In the genomic region with DNA sequence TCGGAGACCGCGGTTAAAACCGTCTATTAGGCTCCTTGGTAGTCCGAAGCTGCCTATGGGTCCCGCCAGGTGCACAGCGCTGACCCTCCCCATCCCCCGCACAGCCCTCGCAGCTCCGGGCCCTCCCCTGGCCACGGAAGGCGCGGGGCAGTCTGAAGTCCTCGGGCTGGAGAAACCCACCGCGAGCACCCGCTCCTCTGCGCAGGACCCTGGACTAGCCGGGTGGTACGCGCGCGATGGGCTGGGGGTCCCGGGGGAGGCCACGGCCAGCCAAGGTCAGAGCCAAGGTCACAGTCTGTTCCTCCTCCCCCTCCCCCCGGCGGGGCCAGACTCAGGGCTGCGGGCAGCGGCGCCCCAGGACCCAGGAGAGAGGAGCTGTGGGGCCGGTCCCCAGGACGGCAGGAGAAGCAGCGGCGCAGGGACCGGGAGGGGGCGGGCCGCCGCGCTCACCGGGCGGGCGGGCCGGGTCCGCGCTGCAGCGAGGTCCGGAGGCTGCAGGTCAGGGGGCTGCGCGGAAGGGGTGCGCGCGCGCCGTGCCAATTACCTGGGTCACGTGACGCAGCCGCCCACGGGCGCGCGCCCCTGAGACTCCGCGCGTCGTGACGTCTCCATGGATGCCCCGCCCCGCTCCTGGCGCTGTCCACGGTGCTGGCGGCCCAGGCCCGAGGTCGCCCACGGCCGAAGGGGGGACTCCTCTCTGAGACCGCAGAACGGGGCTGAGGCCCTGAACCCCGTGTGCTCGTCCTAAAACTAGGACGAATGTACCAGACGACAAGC, we compare ENCODE assay signal across 1 cellular context.
TF ChIP-seq lines count a peak whose summit lies in the region.

A gene (minus strand): TSS at position 535 of the 777 bp plus-strand sequence. CDS start 3,731 bp downstream, outside the sequence.

TF ChIP-seq in WTC11, 78 proteins besides CTCF, POLR2A, EP300 and RAD21 (continued from another document and continues in another):
- TF ChIP-seq, protein P1, sequence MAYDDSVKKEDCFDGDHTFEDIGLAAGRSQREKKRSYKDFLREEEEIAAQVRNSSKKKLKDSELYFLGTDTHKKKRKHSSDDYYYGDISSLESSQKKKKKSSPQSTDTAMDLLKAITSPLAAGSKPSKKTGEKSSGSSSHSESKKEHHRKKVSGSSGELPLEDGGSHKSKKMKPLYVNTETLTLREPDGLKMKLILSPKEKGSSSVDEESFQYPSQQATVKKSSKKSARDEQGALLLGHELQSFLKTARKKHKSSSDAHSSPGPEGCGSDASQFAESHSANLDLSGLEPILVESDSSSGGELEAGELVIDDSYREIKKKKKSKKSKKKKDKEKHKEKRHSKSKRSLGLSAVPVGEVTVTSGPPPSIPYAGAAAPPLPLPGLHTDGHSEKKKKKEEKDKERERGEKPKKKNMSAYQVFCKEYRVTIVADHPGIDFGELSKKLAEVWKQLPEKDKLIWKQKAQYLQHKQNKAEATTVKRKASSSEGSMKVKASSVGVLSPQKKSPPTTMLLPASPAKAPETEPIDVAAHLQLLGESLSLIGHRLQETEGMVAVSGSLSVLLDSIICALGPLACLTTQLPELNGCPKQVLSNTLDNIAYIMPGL (CRISPR knock-in tag; IDR thresholded peaks at IDR 0.05) = peak; percentile 53; the same call in 1 of the 2 replicates
- peak; percentile 80; the same call in 1 of the 2 replicates for TF ChIP-seq CREM (CRISPR knock-in tag; IDR thresholded peaks at IDR 0.05)
- TF ChIP-seq, protein P2, sequence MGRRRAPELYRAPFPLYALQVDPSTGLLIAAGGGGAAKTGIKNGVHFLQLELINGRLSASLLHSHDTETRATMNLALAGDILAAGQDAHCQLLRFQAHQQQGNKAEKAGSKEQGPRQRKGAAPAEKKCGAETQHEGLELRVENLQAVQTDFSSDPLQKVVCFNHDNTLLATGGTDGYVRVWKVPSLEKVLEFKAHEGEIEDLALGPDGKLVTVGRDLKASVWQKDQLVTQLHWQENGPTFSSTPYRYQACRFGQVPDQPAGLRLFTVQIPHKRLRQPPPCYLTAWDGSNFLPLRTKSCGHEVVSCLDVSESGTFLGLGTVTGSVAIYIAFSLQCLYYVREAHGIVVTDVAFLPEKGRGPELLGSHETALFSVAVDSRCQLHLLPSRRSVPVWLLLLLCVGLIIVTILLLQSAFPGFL (CRISPR knock-in tag; IDR thresholded peaks at IDR 0.05; ENCODE audit: borderline replicate concordance) = 0 out of 2 replicates have a peak, but pooled peaks have one; percentile 81
- peak; percentile 50 for TF ChIP-seq NR2C2 (CRISPR knock-in tag; IDR thresholded peaks at IDR 0.05)
- TF ChIP-seq TP53 (CRISPR knock-in tag; IDR thresholded peaks at IDR 0.05) = peak; percentile 94; the same call in 1 of the 2 replicates
- TF ChIP-seq ZNF219 (CRISPR knock-in tag; IDR thresholded peaks at IDR 0.05; ENCODE audit: borderline replicate concordance) = peak; percentile 94; the same call in 1 of the 2 replicates
- no peak; the same call in 1 of the 2 replicates for TF ChIP-seq ZNF138 (CRISPR knock-in tag; conservative IDR thresholded peaks at IDR 0.05)
- TF ChIP-seq ELF4 (CRISPR knock-in tag; IDR thresholded peaks at IDR 0.05; ENCODE audit: low read depth) = peak; percentile 38; the same call in 1 of the 2 replicates
- peak; percentile 86; the same call in 1 of the 2 replicates for TF ChIP-seq ZBTB21 (CRISPR knock-in tag; IDR thresholded peaks at IDR 0.05; ENCODE audit: borderline replicate concordance)
- TF ChIP-seq, protein P3, sequence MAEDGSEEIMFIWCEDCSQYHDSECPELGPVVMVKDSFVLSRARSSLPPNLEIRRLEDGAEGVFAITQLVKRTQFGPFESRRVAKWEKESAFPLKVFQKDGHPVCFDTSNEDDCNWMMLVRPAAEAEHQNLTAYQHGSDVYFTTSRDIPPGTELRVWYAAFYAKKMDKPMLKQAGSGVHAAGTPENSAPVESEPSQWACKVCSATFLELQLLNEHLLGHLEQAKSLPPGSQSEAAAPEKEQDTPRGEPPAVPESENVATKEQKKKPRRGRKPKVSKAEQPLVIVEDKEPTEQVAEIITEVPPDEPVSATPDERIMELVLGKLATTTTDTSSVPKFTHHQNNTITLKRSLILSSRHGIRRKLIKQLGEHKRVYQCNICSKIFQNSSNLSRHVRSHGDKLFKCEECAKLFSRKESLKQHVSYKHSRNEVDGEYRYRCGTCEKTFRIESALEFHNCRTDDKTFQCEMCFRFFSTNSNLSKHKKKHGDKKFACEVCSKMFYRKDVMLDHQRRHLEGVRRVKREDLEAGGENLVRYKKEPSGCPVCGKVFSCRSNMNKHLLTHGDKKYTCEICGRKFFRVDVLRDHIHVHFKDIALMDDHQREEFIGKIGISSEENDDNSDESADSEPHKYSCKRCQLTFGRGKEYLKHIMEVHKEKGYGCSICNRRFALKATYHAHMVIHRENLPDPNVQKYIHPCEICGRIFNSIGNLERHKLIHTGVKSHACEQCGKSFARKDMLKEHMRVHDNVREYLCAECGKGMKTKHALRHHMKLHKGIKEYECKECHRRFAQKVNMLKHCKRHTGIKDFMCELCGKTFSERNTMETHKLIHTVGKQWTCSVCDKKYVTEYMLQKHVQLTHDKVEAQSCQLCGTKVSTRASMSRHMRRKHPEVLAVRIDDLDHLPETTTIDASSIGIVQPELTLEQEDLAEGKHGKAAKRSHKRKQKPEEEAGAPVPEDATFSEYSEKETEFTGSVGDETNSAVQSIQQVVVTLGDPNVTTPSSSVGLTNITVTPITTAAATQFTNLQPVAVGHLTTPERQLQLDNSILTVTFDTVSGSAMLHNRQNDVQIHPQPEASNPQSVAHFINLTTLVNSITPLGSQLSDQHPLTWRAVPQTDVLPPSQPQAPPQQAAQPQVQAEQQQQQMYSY (CRISPR knock-in tag; IDR thresholded peaks at IDR 0.05) = peak; percentile 48; the same call in 1 of the 2 replicates
- peak; percentile 92 for TF ChIP-seq SP1 (CRISPR knock-in tag; conservative IDR thresholded peaks at IDR 0.05)
- no peak for TF ChIP-seq IRF2 (CRISPR knock-in tag; IDR thresholded peaks at IDR 0.05; ENCODE audit: borderline replicate concordance, low read depth)
- TF ChIP-seq, protein P4, sequence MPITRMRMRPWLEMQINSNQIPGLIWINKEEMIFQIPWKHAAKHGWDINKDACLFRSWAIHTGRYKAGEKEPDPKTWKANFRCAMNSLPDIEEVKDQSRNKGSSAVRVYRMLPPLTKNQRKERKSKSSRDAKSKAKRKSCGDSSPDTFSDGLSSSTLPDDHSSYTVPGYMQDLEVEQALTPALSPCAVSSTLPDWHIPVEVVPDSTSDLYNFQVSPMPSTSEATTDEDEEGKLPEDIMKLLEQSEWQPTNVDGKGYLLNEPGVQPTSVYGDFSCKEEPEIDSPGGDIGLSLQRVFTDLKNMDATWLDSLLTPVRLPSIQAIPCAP (CRISPR knock-in tag; IDR thresholded peaks at IDR 0.05) = peak; percentile 93
- TF ChIP-seq ZNF232 (CRISPR knock-in tag; IDR thresholded peaks at IDR 0.05) = peak; percentile 99
- no peak for TF ChIP-seq ZNF317 (CRISPR knock-in tag; IDR thresholded peaks at IDR 0.05; ENCODE audit: borderline replicate concordance, low read depth)
- TF ChIP-seq, protein P5, sequence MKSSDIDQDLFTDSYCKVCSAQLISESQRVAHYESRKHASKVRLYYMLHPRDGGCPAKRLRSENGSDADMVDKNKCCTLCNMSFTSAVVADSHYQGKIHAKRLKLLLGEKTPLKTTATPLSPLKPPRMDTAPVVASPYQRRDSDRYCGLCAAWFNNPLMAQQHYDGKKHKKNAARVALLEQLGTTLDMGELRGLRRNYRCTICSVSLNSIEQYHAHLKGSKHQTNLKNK (CRISPR knock-in tag; IDR thresholded peaks at IDR 0.05) = no peak
- TF ChIP-seq ESRRA (CRISPR knock-in tag; IDR thresholded peaks at IDR 0.05; ENCODE audit: borderline replicate concordance) = peak; percentile 99
- TF ChIP-seq CREB1 (CRISPR knock-in tag; IDR thresholded peaks at IDR 0.05) = peak; percentile 87
- TF ChIP-seq FOXP1 (CRISPR knock-in tag; IDR thresholded peaks at IDR 0.05; ENCODE audit: borderline replicate concordance) = peak; percentile 97
- TF ChIP-seq, protein P6, sequence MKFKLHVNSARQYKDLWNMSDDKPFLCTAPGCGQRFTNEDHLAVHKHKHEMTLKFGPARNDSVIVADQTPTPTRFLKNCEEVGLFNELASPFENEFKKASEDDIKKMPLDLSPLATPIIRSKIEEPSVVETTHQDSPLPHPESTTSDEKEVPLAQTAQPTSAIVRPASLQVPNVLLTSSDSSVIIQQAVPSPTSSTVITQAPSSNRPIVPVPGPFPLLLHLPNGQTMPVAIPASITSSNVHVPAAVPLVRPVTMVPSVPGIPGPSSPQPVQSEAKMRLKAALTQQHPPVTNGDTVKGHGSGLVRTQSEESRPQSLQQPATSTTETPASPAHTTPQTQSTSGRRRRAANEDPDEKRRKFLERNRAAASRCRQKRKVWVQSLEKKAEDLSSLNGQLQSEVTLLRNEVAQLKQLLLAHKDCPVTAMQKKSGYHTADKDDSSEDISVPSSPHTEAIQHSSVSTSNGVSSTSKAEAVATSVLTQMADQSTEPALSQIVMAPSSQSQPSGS (CRISPR knock-in tag; IDR thresholded peaks at IDR 0.05; ENCODE audit: borderline replicate concordance, low read depth) = peak; percentile 52; the same call in 1 of the 2 replicates
- TF ChIP-seq TCF7 (CRISPR knock-in tag; IDR thresholded peaks at IDR 0.05; ENCODE audit: low read depth) = peak; percentile 92
- TF ChIP-seq, protein P7, sequence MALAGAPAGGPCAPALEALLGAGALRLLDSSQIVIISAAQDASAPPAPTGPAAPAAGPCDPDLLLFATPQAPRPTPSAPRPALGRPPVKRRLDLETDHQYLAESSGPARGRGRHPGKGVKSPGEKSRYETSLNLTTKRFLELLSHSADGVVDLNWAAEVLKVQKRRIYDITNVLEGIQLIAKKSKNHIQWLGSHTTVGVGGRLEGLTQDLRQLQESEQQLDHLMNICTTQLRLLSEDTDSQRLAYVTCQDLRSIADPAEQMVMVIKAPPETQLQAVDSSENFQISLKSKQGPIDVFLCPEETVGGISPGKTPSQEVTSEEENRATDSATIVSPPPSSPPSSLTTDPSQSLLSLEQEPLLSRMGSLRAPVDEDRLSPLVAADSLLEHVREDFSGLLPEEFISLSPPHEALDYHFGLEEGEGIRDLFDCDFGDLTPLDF (CRISPR knock-in tag; IDR thresholded peaks at IDR 0.05) = peak; percentile 80; the same call in 1 of the 2 replicates
- peak; percentile 90 for TF ChIP-seq SMAD4 (CRISPR knock-in tag; IDR thresholded peaks at IDR 0.05)
- TF ChIP-seq, protein P8, sequence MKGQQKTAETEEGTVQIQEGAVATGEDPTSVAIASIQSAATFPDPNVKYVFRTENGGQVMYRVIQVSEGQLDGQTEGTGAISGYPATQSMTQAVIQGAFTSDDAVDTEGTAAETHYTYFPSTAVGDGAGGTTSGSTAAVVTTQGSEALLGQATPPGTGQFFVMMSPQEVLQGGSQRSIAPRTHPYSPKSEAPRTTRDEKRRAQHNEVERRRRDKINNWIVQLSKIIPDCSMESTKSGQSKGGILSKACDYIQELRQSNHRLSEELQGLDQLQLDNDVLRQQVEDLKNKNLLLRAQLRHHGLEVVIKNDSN (CRISPR knock-in tag; IDR thresholded peaks at IDR 0.05) = peak; percentile 96
- no peak for TF ChIP-seq ZNF121 (CRISPR knock-in tag; IDR thresholded peaks at IDR 0.05)
- TF ChIP-seq FOXK1 (CRISPR knock-in tag; IDR thresholded peaks at IDR 0.05) = peak; percentile 96
- TF ChIP-seq, protein P9, sequence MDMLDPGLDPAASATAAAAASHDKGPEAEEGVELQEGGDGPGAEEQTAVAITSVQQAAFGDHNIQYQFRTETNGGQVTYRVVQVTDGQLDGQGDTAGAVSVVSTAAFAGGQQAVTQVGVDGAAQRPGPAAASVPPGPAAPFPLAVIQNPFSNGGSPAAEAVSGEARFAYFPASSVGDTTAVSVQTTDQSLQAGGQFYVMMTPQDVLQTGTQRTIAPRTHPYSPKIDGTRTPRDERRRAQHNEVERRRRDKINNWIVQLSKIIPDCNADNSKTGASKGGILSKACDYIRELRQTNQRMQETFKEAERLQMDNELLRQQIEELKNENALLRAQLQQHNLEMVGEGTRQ (CRISPR knock-in tag; IDR thresholded peaks at IDR 0.05) = peak; percentile 98
- TF ChIP-seq, protein P10, sequence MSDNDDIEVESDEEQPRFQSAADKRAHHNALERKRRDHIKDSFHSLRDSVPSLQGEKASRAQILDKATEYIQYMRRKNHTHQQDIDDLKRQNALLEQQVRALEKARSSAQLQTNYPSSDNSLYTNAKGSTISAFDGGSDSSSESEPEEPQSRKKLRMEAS (CRISPR knock-in tag; IDR thresholded peaks at IDR 0.05) = peak; percentile 58
- peak; percentile 97 for TF ChIP-seq TEAD1 (CRISPR knock-in tag; IDR thresholded peaks at IDR 0.05)
- TF ChIP-seq, protein P11, sequence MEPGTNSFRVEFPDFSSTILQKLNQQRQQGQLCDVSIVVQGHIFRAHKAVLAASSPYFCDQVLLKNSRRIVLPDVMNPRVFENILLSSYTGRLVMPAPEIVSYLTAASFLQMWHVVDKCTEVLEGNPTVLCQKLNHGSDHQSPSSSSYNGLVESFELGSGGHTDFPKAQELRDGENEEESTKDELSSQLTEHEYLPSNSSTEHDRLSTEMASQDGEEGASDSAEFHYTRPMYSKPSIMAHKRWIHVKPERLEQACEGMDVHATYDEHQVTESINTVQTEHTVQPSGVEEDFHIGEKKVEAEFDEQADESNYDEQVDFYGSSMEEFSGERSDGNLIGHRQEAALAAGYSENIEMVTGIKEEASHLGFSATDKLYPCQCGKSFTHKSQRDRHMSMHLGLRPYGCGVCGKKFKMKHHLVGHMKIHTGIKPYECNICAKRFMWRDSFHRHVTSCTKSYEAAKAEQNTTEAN (CRISPR knock-in tag; IDR thresholded peaks at IDR 0.05) = peak; percentile 94
- peak; percentile 97 for TF ChIP-seq RELA (CRISPR knock-in tag; IDR thresholded peaks at IDR 0.05; ENCODE audit: borderline replicate concordance)
- peak; percentile 81; the same call in 1 of the 2 replicates for TF ChIP-seq GABPB1 (CRISPR knock-in tag; IDR thresholded peaks at IDR 0.05)
- peak; percentile 95; the same call in 1 of the 2 replicates for TF ChIP-seq SMAD3 (CRISPR knock-in tag; IDR thresholded peaks at IDR 0.05; ENCODE audit: borderline replicate concordance)
- TF ChIP-seq NFYB (CRISPR knock-in tag; conservative IDR thresholded peaks at IDR 0.05; ENCODE audit: low read depth) = no peak
- TF ChIP-seq ZNF263 (CRISPR knock-in tag; IDR thresholded peaks at IDR 0.05; ENCODE audit: low read depth) = no peak
